Comparison of ENCODE assay signal across 11 cellular contexts in the genomic region with DNA sequence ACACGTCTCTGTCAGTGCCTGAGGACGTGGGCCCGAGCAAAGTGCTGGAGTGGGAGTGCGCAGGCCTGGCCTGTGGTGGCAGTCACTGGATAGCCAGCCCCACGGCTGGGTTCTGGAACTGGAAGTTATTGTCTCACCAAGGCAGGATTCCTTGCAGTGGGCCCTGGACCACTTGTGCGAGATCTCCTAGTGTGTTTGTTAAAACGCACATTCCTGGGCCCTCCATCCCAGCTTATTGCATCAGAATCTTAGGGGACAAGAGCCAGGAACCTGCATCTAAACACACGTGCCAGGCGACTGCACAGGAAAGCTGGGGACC. TPM values are rescaled to one million over a fixed set of nuclear protein-coding genes. Genes with fewer than 3 reads are reported as not detected.
DNase-seq lines count a peak whose midpoint lies in the region; ATAC-seq and TF ChIP-seq lines count a peak whose summit lies in the region.
"Had no signal": no experiment of that assay in that cellular context is flagged by ENCODE, and none has a peak within 500 bp of the region (broad histone marks: within the 10 kb centered on the region; RNA-seq: fewer than 3 reads in every experiment).

No MANE protein-coding gene starts in this region.

- H3K27ac Mint-ChIP-seq in stimulated activated naive CD8-positive, alpha-beta T cell treated with anti-CD3 and anti-CD28 coated beads, Interleukin-15, amount 100 ng/mL, for 72 hours, result no peak overlapping the region
- no peak overlapping the region for H3K27ac Mint-ChIP-seq in T-helper 17 cell

- no peak for ATAC-seq in stimulated activated naive CD8-positive, alpha-beta T cell treated with anti-CD3 and anti-CD28 coated beads, Interleukin-15, amount 100 ng/mL, for 72 hours
- ATAC-seq in T-helper 17 cell (no peak), GM19351 (IDR thresholded peaks at IDR 0.05; ENCODE audit: unreplicated experiment) (no peak), GM21528 (IDR thresholded peaks at IDR 0.05; ENCODE audit: low FRiP score, unreplicated experiment) (no peak)
- ATAC-seq: foreskin keratinocyte had no signal

- H3K4me1 Mint-ChIP-seq in stimulated activated naive CD8-positive, alpha-beta T cell treated with anti-CD3 and anti-CD28 coated beads, Interleukin-15, amount 100 ng/mL, for 72 hours, result peaks cover 44% of the 10 kb centered on the region
- H3K4me1 Mint-ChIP-seq in T-helper 17 cell, result peaks cover 16% of the 10 kb centered on the region

- H3K36me3 ChIP-seq in adipocyte (ENCODE audit: control insufficient read depth, insufficient read depth, low read length, severe bottlenecking) (peaks cover 17% of the 10 kb centered on the region), skeletal muscle tissue (ENCODE audit: control insufficient read depth in 3 of 3, insufficient read depth in 3 of 3, low read length in 3 of 3) (peaks cover 22 to 31% (median 24%) of the 10 kb centered on the region in 3 donors)

- H3K9me3 Mint-ChIP-seq in stimulated activated naive CD8-positive, alpha-beta T cell treated with anti-CD3 and anti-CD28 coated beads, Interleukin-15, amount 100 ng/mL, for 72 hours, result no peaks in the 10 kb centered on the region
- H3K9me3 Mint-ChIP-seq: CD4-positive, alpha-beta T cell had no signal

- DNase-seq in AG04450 (ENCODE audit: low read depth, low spot score) (no peak), adipocyte (ENCODE audit: low read depth) (no peak), T-helper 17 cell (no peak)
- no peak for DNase-seq in stimulated activated naive CD8-positive, alpha-beta T cell treated with anti-CD3 and anti-CD28 coated beads, Interleukin-15, amount 100 ng/mL, for 72 hours
- DNase-seq: CD4-positive, alpha-beta T cell; foreskin keratinocyte; NCI-H226 had no signal

- peaks cover 51% of the 10 kb centered on the region for H3K4me1 ChIP-seq in adipocyte (ENCODE audit: control insufficient read depth, insufficient read depth, low read length)
- peaks cover 47 to 56% (median 49%) of the 10 kb centered on the region in 3 donors for H3K4me1 ChIP-seq in skeletal muscle tissue (ENCODE audit: control insufficient read depth in 3 of 3, insufficient read depth in 3 of 3, low read length in 3 of 3)

- H3K27me3 Mint-ChIP-seq in stimulated activated naive CD8-positive, alpha-beta T cell treated with anti-CD3 and anti-CD28 coated beads, Interleukin-15, amount 100 ng/mL, for 72 hours, result no peaks in the 10 kb centered on the region
- H3K27me3 Mint-ChIP-seq in T-helper 17 cell, result no peaks in the 10 kb centered on the region
- H3K27me3 Mint-ChIP-seq: CD4-positive, alpha-beta T cell had no signal

- H3K27me3 ChIP-seq in AG04450 (ENCODE audit: control insufficient read depth, insufficient read depth, low read length) (no peaks in the 10 kb centered on the region), adipocyte (replicated peaks; ENCODE audit: control insufficient read depth, insufficient read depth, low read length) (no peaks in the 10 kb centered on the region), layer of hippocampus (ENCODE audit: control insufficient read depth, insufficient read depth, low read length) (no peaks in the 10 kb centered on the region), skeletal muscle tissue (ENCODE audit: control insufficient read depth in 3 of 3, insufficient read depth in 3 of 3, low read length in 3 of 3) (no peaks in the 10 kb centered on the region)
- H3K27me3 ChIP-seq: foreskin keratinocyte had no signal

- H3K4me3 Mint-ChIP-seq in stimulated activated naive CD8-positive, alpha-beta T cell treated with anti-CD3 and anti-CD28 coated beads, Interleukin-15, amount 100 ng/mL, for 72 hours, result no peak overlapping the region
- H3K4me3 Mint-ChIP-seq in T-helper 17 cell, result no peak overlapping the region

- peak overlapping the region; percentile 52 for H3K27ac ChIP-seq in AG04450 (ENCODE audit: low read depth, low read length)
- peak overlapping the region; percentile 100 for H3K27ac ChIP-seq in layer of hippocampus (ENCODE audit: low read depth, low read length)
- H3K27ac ChIP-seq in skeletal muscle tissue (ENCODE audit: low read depth, low read length), result peak overlapping the region; percentile 100
- H3K27ac ChIP-seq: foreskin keratinocyte had no signal

- H3K9me3 ChIP-seq in AG04450 (ENCODE audit: control insufficient read depth, insufficient read depth, low read length) (no peaks in the 10 kb centered on the region; the same call in 1 of the 2 replicates), adipocyte (ENCODE audit: control insufficient read depth, low read length) (no peaks in the 10 kb centered on the region), skeletal muscle tissue (ENCODE audit: control insufficient read depth in 3 of 3, low read length in 3 of 3) (no peaks in the 10 kb centered on the region), T-helper 17 cell (ENCODE audit: control insufficient read depth, low read length, poor library complexity, severe bottlenecking) (no peaks in the 10 kb centered on the region)

- H3K36me3 Mint-ChIP-seq in T-helper 17 cell (ENCODE audit: low read depth), result peaks cover 4% of the 10 kb centered on the region

- POLR2A ChIA-PET in AG04450 (lab: Yijun Ruan, JAX), result interaction anchor here (2.8 to 3.3 kb wide), 2 partner anchors 36 to 40 kb away, joined by 28 to 44 read pairs; a partner anchor contains a TSS

- H3K9ac ChIP-seq in adipocyte (ENCODE audit: low read length) (peak overlapping the region; percentile 99), skeletal muscle tissue (ENCODE audit: low read depth in 1 of 3, low read length in 3 of 3) (peak overlapping the region; percentile 82 to 100 (median 95))

- H3K4me3 ChIP-seq in AG04450 (ENCODE audit: low read depth, low read length) (no peak overlapping the region), adipocyte (ENCODE audit: low read length) (peak overlapping the region; percentile 79), skeletal muscle tissue (ENCODE audit: low read length in 3 of 3) (peak overlapping the region in 2 of 3 donors; percentile 52 to 79)

- TF ChIP-seq CTCF in AG04450 (IDR thresholded peaks at IDR 0.05; ENCODE audit: low read depth, low read length), result no peak

- CTCF ChIA-PET in AG04450 (lab: Charles Lee), result interaction anchor here (0.6 to 16.1 kb wide), 7 partner anchors 7 to 489 kb away, joined by 3 to 302 read pairs (median 21); a partner anchor contains a TSS

RNA-seq across cellular contexts. Expression of a gene that starts 26.9 kb away (rescaled TPM):
- polyA plus RNA-seq in AG04450 (2011; rRNA removed), result 140 and 159 TPM in 2 replicates
- 141 and 154 TPM in 2 replicates for polyA minus RNA-seq in AG04450 (2011; rRNA and poly(A)+ RNA removed)
- total RNA-seq in skeletal muscle tissue, result 66.8 TPM
- 10 to 100 TPM; 49.8 to 50.0 TPM for total RNA-seq in T-helper 17 cell

RNA-seq across cellular contexts. Expression of a gene that starts 27.5 kb away (rescaled TPM):
- polyA plus RNA-seq in AG04450 (2011; rRNA removed), result 24.3 and 29.3 TPM in 2 replicates
- polyA minus RNA-seq in AG04450 (2011; rRNA and poly(A)+ RNA removed), result 24.9 and 35.0 TPM in 2 replicates
- total RNA-seq in skeletal muscle tissue, result 27.1 TPM
- 10 to 100 TPM; 12.9 to 23.3 TPM for total RNA-seq in T-helper 17 cell

RNA-seq across cellular contexts. Expression of a gene that starts 40.0 kb away (rescaled TPM):
- polyA plus RNA-seq in AG04450 (2011; rRNA removed), result 4.9 TPM in 2 replicates
- polyA minus RNA-seq in AG04450 (2011; rRNA and poly(A)+ RNA removed), result 4.7 and 6.5 TPM in 2 replicates
- 16.7 TPM for total RNA-seq in skeletal muscle tissue
- total RNA-seq in T-helper 17 cell, result 1 to 10 TPM; 2.4 to 3.1 TPM

RNA-seq across cellular contexts. Expression of a gene that starts 57.2 kb away (rescaled TPM):
- polyA plus RNA-seq in AG04450 (2011; rRNA removed), result 11.9 and 13.2 TPM in 2 replicates
- polyA minus RNA-seq in AG04450 (2011; rRNA and poly(A)+ RNA removed), result 10.4 and 13.0 TPM in 2 replicates
- total RNA-seq in skeletal muscle tissue, result 5.2 TPM
- total RNA-seq in T-helper 17 cell, result 1 to 10 TPM; 5.3 to 8.0 TPM
